In the genomic region with DNA sequence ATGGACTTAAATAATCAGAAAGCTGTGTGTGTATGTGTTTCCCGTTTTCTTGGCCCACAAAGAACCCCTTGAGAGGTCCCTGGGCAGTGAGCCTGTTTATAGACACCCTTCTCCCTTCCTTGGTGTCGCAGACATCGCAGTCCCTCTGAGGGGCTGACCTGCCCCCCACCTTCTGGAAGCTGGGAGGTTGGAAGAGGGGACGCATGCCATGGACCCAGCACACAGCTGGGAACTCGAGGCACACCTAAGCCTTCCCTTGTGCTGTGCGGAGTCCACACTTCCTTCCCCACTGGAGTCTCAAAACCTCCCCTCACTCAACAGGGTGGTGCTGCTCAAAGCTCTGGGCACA, we compare ENCODE assay signal across 9 cellular contexts. TPM values are rescaled to one million over a fixed set of nuclear protein-coding genes. Genes with fewer than 3 reads are reported as not detected.
DNase-seq lines count a peak whose midpoint lies in the region; ATAC-seq and TF ChIP-seq lines count a peak whose summit lies in the region.
"Had no signal": no experiment of that assay in that cellular context is flagged by ENCODE, and none has a peak within 500 bp of the region (broad histone marks: within the 10 kb centered on the region; RNA-seq: fewer than 3 reads in every experiment).

No MANE protein-coding gene starts in this region.

- peaks cover 9 to 13% of the 10 kb centered on the region in 2 donors for H3K4me1 ChIP-seq in gastrocnemius medialis

- ATAC-seq in GM18502 (IDR thresholded peaks at IDR 0.05; ENCODE audit: poor library complexity, unreplicated experiment) (peak; percentile 1), gastrocnemius medialis (peak; percentile 23 to 47), HG03108 (IDR thresholded peaks at IDR 0.05; ENCODE audit: unreplicated experiment) (no peak)

- H3K4me3 ChIP-seq in fibroblast of pulmonary artery (replicated peaks; ENCODE audit: low read depth, low read length) (peak overlapping the region; percentile 30), gastrocnemius medialis (peak overlapping the region in 3 of 4 donors; percentile 56 to 68 (median 57))

- TF ChIP-seq POLR2A in gastrocnemius medialis (IDR thresholded peaks at IDR 0.05): no peak

- DNase-seq in OCI-M1 (lab: John Stamatoyannopoulos, UW): peak; percentile 77
- no peak for DNase-seq in fibroblast of pulmonary artery (ENCODE audit: low read depth)
- no peak for DNase-seq in gastrocnemius medialis
- no peak for DNase-seq in NCI-H748 (lab: John Stamatoyannopoulos, UW; ENCODE audit: unreplicated experiment)
- DNase-seq in activated effector memory CD4-positive, alpha-beta T cell treated with anti-CD3 and anti-CD28 coated beads, Interleukin-2, amount 50 U/mL, for 16 hours: no peak
- no peak for DNase-seq in germinal center (ENCODE audit: low spot score)

- H3K27me3 ChIP-seq in gastrocnemius medialis: no peaks in the 10 kb centered on the region

- peak overlapping the region in 2 of 4 donors; percentile 33 to 42 for H3K27ac ChIP-seq in gastrocnemius medialis

- no peaks in the 10 kb centered on the region for H3K36me3 ChIP-seq in gastrocnemius medialis

- intact Hi-C loops in gastrocnemius medialis (cut with DNase I; ENCODE audit: low total_unique reads): loop anchor here (5.0 kb wide), 2 partner anchors 54 to 109 kb away; a partner anchor contains a TSS

- in situ Hi-C loops in gastrocnemius medialis (cut with MboI; ENCODE audit: low sequenced_read_pairs in 4 of 4): no loop called here

- H3K9me3 ChIP-seq in gastrocnemius medialis: no peaks in the 10 kb centered on the region

- TF ChIP-seq CTCF in fibroblast of pulmonary artery (IDR thresholded peaks at IDR 0.05; ENCODE audit: low read length, missing control alignments) (no peak), gastrocnemius medialis (IDR thresholded peaks at IDR 0.05 in 4 of 5, conservative IDR thresholded peaks at IDR 0.05 in 1 of 5) (no peak)

RNA-seq across cellular contexts. Expression of a gene that starts 0.5 kb away (rescaled TPM):
- total RNA-seq in gastrocnemius medialis: under 1 TPM in 1 of 4 donors, not detected in 3; 0.62 TPM

RNA-seq across cellular contexts. Expression of a gene that starts 24.2 kb away (rescaled TPM):
- under 1 TPM in 2 of 4 donors, not detected in 2; 0.75 to 0.76 TPM for total RNA-seq in gastrocnemius medialis
- total RNA-seq: RPMI7951 had no signal

RNA-seq across cellular contexts. Expression of a gene that starts 32.4 kb away (rescaled TPM):
- total RNA-seq in gastrocnemius medialis: 1 to 10 TPM in 2 of 4 donors, under 1 TPM in 2; 0.58 to 1.5 (median 1.0) TPM

RNA-seq across cellular contexts. Expression of a gene that starts 39.3 kb away (rescaled TPM):
- total RNA-seq in gastrocnemius medialis: under 1 TPM in 2 of 4 donors, not detected in 2; 0.19 to 0.72 TPM

RNA-seq across cellular contexts. Expression of a gene that starts 59.0 kb away (rescaled TPM):
- under 1 TPM in 1 of 4 donors, not detected in 3; 0.98 TPM for total RNA-seq in gastrocnemius medialis
